ENCODE assay signal across 18 cellular contexts in the genomic region with DNA sequence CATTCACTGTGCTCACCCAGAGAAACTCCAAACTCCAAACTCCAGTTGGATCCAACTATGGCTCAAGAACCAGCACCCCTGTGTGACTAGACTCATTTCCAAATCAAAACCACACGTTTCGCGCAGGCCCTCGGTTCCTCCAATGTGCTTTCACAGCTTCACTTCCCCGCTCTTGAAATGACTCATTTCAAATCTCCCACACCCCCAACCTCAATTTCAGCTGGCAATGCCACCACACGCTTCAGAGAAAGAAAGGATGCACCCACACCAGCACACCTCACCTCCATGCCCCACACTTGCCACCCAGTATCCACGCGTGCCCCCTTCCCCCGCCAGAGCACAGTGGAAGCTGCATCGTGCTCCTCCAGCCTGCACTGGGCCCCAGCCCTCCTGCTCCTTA. TPM values are rescaled to one million over a fixed set of nuclear protein-coding genes. Genes with fewer than 3 reads are reported as not detected.
DNase-seq lines count a peak whose midpoint lies in the region; ATAC-seq and TF ChIP-seq lines count a peak whose summit lies in the region.
"Had no signal": no experiment of that assay in that cellular context is flagged by ENCODE, and none has a peak within 500 bp of the region (broad histone marks: within the 10 kb centered on the region; RNA-seq: fewer than 3 reads in every experiment).

No MANE protein-coding gene starts in this region.

- H3K36me3 Mint-ChIP-seq in type B pancreatic cell = no peaks in the 10 kb centered on the region
- H3K36me3 Mint-ChIP-seq: activated naive CD8-positive, alpha-beta T cell treated with anti-CD3 and anti-CD28 coated beads, Interleukin-2, amount 10 ng/mL, durations not matched to agents 7 days and 5 days had no signal

- peaks cover 49% of the 10 kb centered on the region for H3K36me3 ChIP-seq in OCI-LY3 (replicated peaks; ENCODE audit: low read depth, low read length)
- H3K36me3 ChIP-seq: pancreas, WERI-Rb-1 had no signal

- TF ChIP-seq CTCF in OCI-LY3 (IDR thresholded peaks at IDR 0.05; ENCODE audit: low read depth, low read length) = no peak
- no peak for TF ChIP-seq CTCF in fibroblast of mammary gland (conservative IDR thresholded peaks at IDR 0.05; ENCODE audit: control insufficient read depth, insufficient read depth, low read depth, low read length)
- no peak for TF ChIP-seq CTCF in type B pancreatic cell (conservative IDR thresholded peaks at IDR 0.05)

- H4K20me1 ChIP-seq in OCI-LY3 (ENCODE audit: insufficient read depth, low read length) = no peaks in the 10 kb centered on the region

- H2AFZ ChIP-seq in OCI-LY3 (ENCODE audit: low read depth, low read length) = no peak overlapping the region

- H3K9me3 ChIP-seq in OCI-LY3 (ENCODE audit: insufficient read depth, low read length) = peaks cover 12% of the 10 kb centered on the region; the same call in 1 of the 2 replicates
- H3K9me3 ChIP-seq: esophagus squamous epithelium, pancreas, stomach had no signal

- peak overlapping the region; percentile 11 for H3K4me3 Mint-ChIP-seq in type B pancreatic cell
- H3K4me3 Mint-ChIP-seq: activated naive CD8-positive, alpha-beta T cell treated with anti-CD3 and anti-CD28 coated beads, Interleukin-2, amount 10 ng/mL, durations not matched to agents 7 days and 5 days had no signal

- H3K4me2 ChIP-seq in OCI-LY3 (ENCODE audit: low read length) = peak overlapping the region; percentile 43

- H3K9ac ChIP-seq in OCI-LY3 (ENCODE audit: low read length) = peak overlapping the region; percentile 15; the same call in 1 of the 2 replicates

- DNase-seq in stimulated activated CD4-positive, alpha-beta T cell treated with anti-CD3 and anti-CD28 coated beads, Interleukin-12 subunit alpha, Interleukin-12 subunit beta, amount 100 ng/mL, for 48 hours (ENCODE audit: low read depth in 2 of 3, low spot score in 1 of 3) = peak; percentile 36 to 46 (median 45)
- DNase-seq in stimulated activated CD4-positive, alpha-beta T cell treated with anti-CD3 and anti-CD28 coated beads, Interleukin-12 subunit alpha, Interleukin-12 subunit beta, amount 100 ng/mL, for 4 hours = no peak
- DNase-seq in fibroblast of mammary gland (ENCODE audit: low read depth) (peak; percentile 39), type B pancreatic cell (ENCODE audit: extremely low spot score, unreplicated experiment) (no peak), NCI-H446 treated with DMSO at 0.1 percent for 48 hours (lab: John Stamatoyannopoulos, UW) (no peak)
- DNase-seq: activated naive CD8-positive, alpha-beta T cell treated with anti-CD3 and anti-CD28 coated beads, Interleukin-2, amount 10 ng/mL, durations not matched to agents 7 days and 5 days; AML-193; esophagus squamous epithelium; mesendoderm; NCI-H1694 treated with DMSO at 0.1 percent for 48 hours; NCI-H774; pancreas; stomach; WERI-Rb-1 had no signal

- H3K9me3 Mint-ChIP-seq in type B pancreatic cell = no peaks in the 10 kb centered on the region
- H3K9me3 Mint-ChIP-seq: activated naive CD8-positive, alpha-beta T cell treated with anti-CD3 and anti-CD28 coated beads, Interleukin-2, amount 10 ng/mL, durations not matched to agents 7 days and 5 days had no signal

- H3K27me3 Mint-ChIP-seq in type B pancreatic cell = peaks cover 14% of the 10 kb centered on the region

- peaks cover 3% of the 10 kb centered on the region; the same call in 1 of the 2 replicates for H3K79me2 ChIP-seq in OCI-LY3 (ENCODE audit: low read length)

- no peak overlapping the region for H3K27ac Mint-ChIP-seq in type B pancreatic cell
- H3K27ac Mint-ChIP-seq: activated naive CD8-positive, alpha-beta T cell treated with anti-CD3 and anti-CD28 coated beads, Interleukin-2, amount 10 ng/mL, durations not matched to agents 7 days and 5 days had no signal

- H3K4me1 ChIP-seq in OCI-LY3 (ENCODE audit: low read length) = peaks cover 70% of the 10 kb centered on the region
- H3K4me1 ChIP-seq: pancreas had no signal

- H3K4me3 ChIP-seq in OCI-LY3 (ENCODE audit: low read length) (peak overlapping the region; percentile 14), fibroblast of mammary gland (ENCODE audit: control insufficient read depth, low read depth, low read length) (no peak overlapping the region)
- H3K4me3 ChIP-seq: esophagus squamous epithelium, pancreas, stomach had no signal

- H3K4me1 Mint-ChIP-seq in type B pancreatic cell (ENCODE audit: unreplicated experiment) = peaks cover 20% of the 10 kb centered on the region

- H3K27ac ChIP-seq in OCI-LY3 (ENCODE audit: low read length) = peak overlapping the region; percentile 80
- H3K27ac ChIP-seq: esophagus squamous epithelium, pancreas, stomach, WERI-Rb-1 had no signal

- no peak for ATAC-seq in HG02852 (IDR thresholded peaks at IDR 0.05; ENCODE audit: unreplicated experiment)
- no peak for ATAC-seq in HG02588 (IDR thresholded peaks at IDR 0.05; ENCODE audit: unreplicated experiment)
- ATAC-seq: pancreas had no signal

- no peaks in the 10 kb centered on the region for H3K27me3 ChIP-seq in OCI-LY3 (ENCODE audit: low read depth, low read length)
- H3K27me3 ChIP-seq: esophagus squamous epithelium, stomach had no signal

RNA-seq across cellular contexts. Expression of a gene that starts 9.0 kb away (rescaled TPM):
- total RNA-seq in type B pancreatic cell (ENCODE audit: low replicate concordance) = 1.6 and 1.8 TPM in 2 replicates
- total RNA-seq: activated naive CD8-positive, alpha-beta T cell treated with anti-CD3 and anti-CD28 coated beads, Interleukin-2, amount 10 ng/mL, durations not matched to agents 7 days and 5 days; HepG2 had no signal

Comparison
In these comparisons a context has a peak if more than half of its experiments do, and no peak if none do; other contexts are left out.
1. DNase-seq: peak in stimulated activated CD4-positive, alpha-beta T cell treated with anti-CD3 and anti-CD28 coated beads, Interleukin-12 subunit alpha, Interleukin-12 subunit beta, amount 100 ng/mL, for 48 hours (3 of 3) and fibroblast of mammary gland (single experiment); none in stimulated activated CD4-positive, alpha-beta T cell treated with anti-CD3 and anti-CD28 coated beads, Interleukin-12 subunit alpha, Interleukin-12 subunit beta, amount 100 ng/mL, for 4 hours (single experiment), type B pancreatic cell (single experiment) and NCI-H446 treated with DMSO at 0.1 percent for 48 hours (single experiment).